Comparison of ENCODE assay signal across 1 cellular context in the genomic region with DNA sequence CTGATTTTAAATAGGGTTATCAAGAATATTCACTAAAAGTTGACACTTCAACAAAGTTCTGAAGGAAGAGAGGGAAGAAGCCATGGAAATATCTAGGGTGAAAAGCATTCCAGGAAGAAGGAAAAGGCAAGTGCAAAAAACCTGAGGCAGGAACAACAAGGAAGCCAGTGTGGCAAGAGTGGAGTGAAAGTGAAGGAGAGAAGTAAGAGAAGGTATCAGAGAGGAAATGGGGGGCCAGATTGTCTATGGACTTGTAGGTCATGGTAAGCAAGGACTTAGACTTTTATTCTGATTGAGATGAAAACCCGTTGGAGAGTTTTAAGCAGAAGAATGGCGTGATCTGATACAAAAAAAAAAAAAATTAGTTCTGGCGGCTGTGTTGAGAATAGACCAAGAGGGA.
TF ChIP-seq lines count a peak whose summit lies in the region.

No MANE protein-coding gene starts in this region.

TF ChIP-seq in WTC11, 78 proteins besides CTCF, POLR2A, EP300 and RAD21 (continued from another document):
- TF ChIP-seq, protein P1, sequence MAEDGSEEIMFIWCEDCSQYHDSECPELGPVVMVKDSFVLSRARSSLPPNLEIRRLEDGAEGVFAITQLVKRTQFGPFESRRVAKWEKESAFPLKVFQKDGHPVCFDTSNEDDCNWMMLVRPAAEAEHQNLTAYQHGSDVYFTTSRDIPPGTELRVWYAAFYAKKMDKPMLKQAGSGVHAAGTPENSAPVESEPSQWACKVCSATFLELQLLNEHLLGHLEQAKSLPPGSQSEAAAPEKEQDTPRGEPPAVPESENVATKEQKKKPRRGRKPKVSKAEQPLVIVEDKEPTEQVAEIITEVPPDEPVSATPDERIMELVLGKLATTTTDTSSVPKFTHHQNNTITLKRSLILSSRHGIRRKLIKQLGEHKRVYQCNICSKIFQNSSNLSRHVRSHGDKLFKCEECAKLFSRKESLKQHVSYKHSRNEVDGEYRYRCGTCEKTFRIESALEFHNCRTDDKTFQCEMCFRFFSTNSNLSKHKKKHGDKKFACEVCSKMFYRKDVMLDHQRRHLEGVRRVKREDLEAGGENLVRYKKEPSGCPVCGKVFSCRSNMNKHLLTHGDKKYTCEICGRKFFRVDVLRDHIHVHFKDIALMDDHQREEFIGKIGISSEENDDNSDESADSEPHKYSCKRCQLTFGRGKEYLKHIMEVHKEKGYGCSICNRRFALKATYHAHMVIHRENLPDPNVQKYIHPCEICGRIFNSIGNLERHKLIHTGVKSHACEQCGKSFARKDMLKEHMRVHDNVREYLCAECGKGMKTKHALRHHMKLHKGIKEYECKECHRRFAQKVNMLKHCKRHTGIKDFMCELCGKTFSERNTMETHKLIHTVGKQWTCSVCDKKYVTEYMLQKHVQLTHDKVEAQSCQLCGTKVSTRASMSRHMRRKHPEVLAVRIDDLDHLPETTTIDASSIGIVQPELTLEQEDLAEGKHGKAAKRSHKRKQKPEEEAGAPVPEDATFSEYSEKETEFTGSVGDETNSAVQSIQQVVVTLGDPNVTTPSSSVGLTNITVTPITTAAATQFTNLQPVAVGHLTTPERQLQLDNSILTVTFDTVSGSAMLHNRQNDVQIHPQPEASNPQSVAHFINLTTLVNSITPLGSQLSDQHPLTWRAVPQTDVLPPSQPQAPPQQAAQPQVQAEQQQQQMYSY (CRISPR knock-in tag; IDR thresholded peaks at IDR 0.05): no peak
- TF ChIP-seq ESRRA (CRISPR knock-in tag; IDR thresholded peaks at IDR 0.05; ENCODE audit: borderline replicate concordance) (no peak), SP1 (CRISPR knock-in tag; conservative IDR thresholded peaks at IDR 0.05) (no peak), TEAD1 (CRISPR knock-in tag; IDR thresholded peaks at IDR 0.05) (no peak), NR2C2 (CRISPR knock-in tag; IDR thresholded peaks at IDR 0.05) (no peak), ZNF396 (CRISPR knock-in tag; IDR thresholded peaks at IDR 0.05; ENCODE audit: borderline replicate concordance) (no peak)
- TF ChIP-seq, protein P2, sequence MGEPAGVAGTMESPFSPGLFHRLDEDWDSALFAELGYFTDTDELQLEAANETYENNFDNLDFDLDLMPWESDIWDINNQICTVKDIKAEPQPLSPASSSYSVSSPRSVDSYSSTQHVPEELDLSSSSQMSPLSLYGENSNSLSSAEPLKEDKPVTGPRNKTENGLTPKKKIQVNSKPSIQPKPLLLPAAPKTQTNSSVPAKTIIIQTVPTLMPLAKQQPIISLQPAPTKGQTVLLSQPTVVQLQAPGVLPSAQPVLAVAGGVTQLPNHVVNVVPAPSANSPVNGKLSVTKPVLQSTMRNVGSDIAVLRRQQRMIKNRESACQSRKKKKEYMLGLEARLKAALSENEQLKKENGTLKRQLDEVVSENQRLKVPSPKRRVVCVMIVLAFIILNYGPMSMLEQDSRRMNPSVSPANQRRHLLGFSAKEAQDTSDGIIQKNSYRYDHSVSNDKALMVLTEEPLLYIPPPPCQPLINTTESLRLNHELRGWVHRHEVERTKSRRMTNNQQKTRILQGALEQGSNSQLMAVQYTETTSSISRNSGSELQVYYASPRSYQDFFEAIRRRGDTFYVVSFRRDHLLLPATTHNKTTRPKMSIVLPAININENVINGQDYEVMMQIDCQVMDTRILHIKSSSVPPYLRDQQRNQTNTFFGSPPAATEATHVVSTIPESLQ (CRISPR knock-in tag; IDR thresholded peaks at IDR 0.05): no peak
- TF ChIP-seq, protein P3, sequence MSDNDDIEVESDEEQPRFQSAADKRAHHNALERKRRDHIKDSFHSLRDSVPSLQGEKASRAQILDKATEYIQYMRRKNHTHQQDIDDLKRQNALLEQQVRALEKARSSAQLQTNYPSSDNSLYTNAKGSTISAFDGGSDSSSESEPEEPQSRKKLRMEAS (CRISPR knock-in tag; IDR thresholded peaks at IDR 0.05): no peak
- TF ChIP-seq, protein P4, sequence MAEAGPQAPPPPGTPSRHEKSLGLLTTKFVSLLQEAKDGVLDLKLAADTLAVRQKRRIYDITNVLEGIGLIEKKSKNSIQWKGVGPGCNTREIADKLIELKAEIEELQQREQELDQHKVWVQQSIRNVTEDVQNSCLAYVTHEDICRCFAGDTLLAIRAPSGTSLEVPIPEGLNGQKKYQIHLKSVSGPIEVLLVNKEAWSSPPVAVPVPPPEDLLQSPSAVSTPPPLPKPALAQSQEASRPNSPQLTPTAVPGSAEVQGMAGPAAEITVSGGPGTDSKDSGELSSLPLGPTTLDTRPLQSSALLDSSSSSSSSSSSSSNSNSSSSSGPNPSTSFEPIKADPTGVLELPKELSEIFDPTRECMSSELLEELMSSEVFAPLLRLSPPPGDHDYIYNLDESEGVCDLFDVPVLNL (CRISPR knock-in tag; IDR thresholded peaks at IDR 0.05; ENCODE audit: borderline replicate concordance, low read depth): no peak
TF ChIP-seq in WTC11: peak in this region for 0.
